35 cellular contexts compared by ENCODE assay signal in genomic region chr4:94014484-94015136, GRCh38.
"Had no signal": no experiment of that assay in that cellular context is flagged by ENCODE, and none has a peak within 500 bp of the region (broad histone marks: within the 10 kb centered on the region; RNA-seq: fewer than 3 reads in every experiment).

No MANE protein-coding gene starts in this region.

- H3K4me3 Mint-ChIP-seq: activated CD4-positive, alpha-beta memory T cell treated with anti-CD3 and anti-CD28 coated beads for 36 hours; activated CD4-positive, alpha-beta T cell treated with anti-CD3 and anti-CD28 coated beads for 36 hours; activated CD4-positive, alpha-beta T cell treated with anti-CD3 and anti-CD28 coated beads, Interleukin-2, amount 10 ng/mL, durations not matched to agents 24 days and 14 days; activated CD8-positive, alpha-beta memory T cell treated with anti-CD3 and anti-CD28 coated beads, Interleukin-2, amount 10 ng/mL, durations not matched to agents 7 days and 5 days; activated CD8-positive, alpha-beta T cell treated with anti-CD3 and anti-CD28 coated beads, Interleukin-2, amount 10 ng/mL, durations not matched to agents 7 days and 5 days; activated naive CD4-positive, alpha-beta T cell treated with anti-CD3 and anti-CD28 coated beads for 36 hours; activated naive CD4-positive, alpha-beta T cell treated with anti-CD3 and anti-CD28 coated beads, Interleukin-2, amount 50 U/mL, for 24 hours; activated naive CD8-positive, alpha-beta T cell treated with anti-CD3 and anti-CD28 coated beads for 36 hours; activated naive CD8-positive, alpha-beta T cell treated with anti-CD3 and anti-CD28 coated beads, Interleukin-2, amount 50 U/mL, for 24 hours; activated T-helper 1 cell treated with anti-CD3 and anti-CD28 coated beads, Interleukin-12 subunit alpha, Interleukin-12 subunit beta, Interleukin-2, Interleukin-4 antibody, amounts not matched to agents 30 ng/mL and 10 ng/mL and 1 ng/mL, durations not matched to agents 14 hours and 24 hours and 36 hours; T-helper 17 cell; T-helper 2 cell treated with Interferon-gamma antibody and Interleukin-4, amounts not matched to agents 5 μg/mL and 100 μg/mL, for 36 hours had no signal

- H3K27me3 ChIP-seq: adrenal gland, body of pancreas, esophagus squamous epithelium, gastroesophageal sphincter had no signal

- FAIRE-seq: colon, endometrium, endothelial cell of umbilical vein had no signal

- H3K36me3 Mint-ChIP-seq: activated CD4-positive, alpha-beta memory T cell treated with anti-CD3 and anti-CD28 coated beads for 36 hours; activated CD8-positive, alpha-beta memory T cell treated with anti-CD3 and anti-CD28 coated beads, Interleukin-2, amount 10 ng/mL, durations not matched to agents 7 days and 5 days; activated naive CD4-positive, alpha-beta T cell treated with anti-CD3 and anti-CD28 coated beads, Interleukin-2, amount 50 U/mL, for 24 hours; activated naive CD8-positive, alpha-beta T cell treated with anti-CD3 and anti-CD28 coated beads for 36 hours had no signal

- H3K4me1 ChIP-seq: adrenal gland, body of pancreas, esophagus squamous epithelium, gastroesophageal sphincter had no signal

- H3K27me3 Mint-ChIP-seq: activated CD4-positive, alpha-beta memory T cell treated with anti-CD3 and anti-CD28 coated beads for 36 hours; activated CD4-positive, alpha-beta T cell treated with anti-CD3 and anti-CD28 coated beads for 36 hours; activated CD4-positive, alpha-beta T cell treated with anti-CD3 and anti-CD28 coated beads, Interleukin-2, amount 10 ng/mL, durations not matched to agents 24 days and 14 days; activated CD8-positive, alpha-beta memory T cell treated with anti-CD3 and anti-CD28 coated beads, Interleukin-2, amount 10 ng/mL, durations not matched to agents 7 days and 5 days; activated naive CD4-positive, alpha-beta T cell treated with anti-CD3 and anti-CD28 coated beads, Interleukin-2, amount 50 U/mL, for 24 hours; activated naive CD8-positive, alpha-beta T cell treated with anti-CD3 and anti-CD28 coated beads for 36 hours; activated naive CD8-positive, alpha-beta T cell treated with anti-CD3 and anti-CD28 coated beads, Interleukin-2, amount 50 U/mL, for 24 hours; T-helper 17 cell had no signal

- H3K4me1 Mint-ChIP-seq: activated CD4-positive, alpha-beta T cell treated with anti-CD3 and anti-CD28 coated beads for 36 hours; activated CD4-positive, alpha-beta T cell treated with anti-CD3 and anti-CD28 coated beads, Interleukin-2, amount 10 ng/mL, durations not matched to agents 24 days and 14 days; activated CD8-positive, alpha-beta memory T cell treated with anti-CD3 and anti-CD28 coated beads, Interleukin-2, amount 10 ng/mL, durations not matched to agents 7 days and 5 days; activated naive CD4-positive, alpha-beta T cell treated with anti-CD3 and anti-CD28 coated beads, Interleukin-2, amount 50 U/mL, for 24 hours; activated naive CD8-positive, alpha-beta T cell treated with anti-CD3 and anti-CD28 coated beads for 36 hours; activated naive CD8-positive, alpha-beta T cell treated with anti-CD3 and anti-CD28 coated beads, Interleukin-2, amount 50 U/mL, for 24 hours; T-helper 17 cell had no signal

- H3K27ac Mint-ChIP-seq: activated CD4-positive, alpha-beta memory T cell treated with anti-CD3 and anti-CD28 coated beads for 36 hours; activated CD4-positive, alpha-beta T cell treated with anti-CD3 and anti-CD28 coated beads for 36 hours; activated CD4-positive, alpha-beta T cell treated with anti-CD3 and anti-CD28 coated beads, Interleukin-2, amount 10 ng/mL, durations not matched to agents 24 days and 14 days; activated CD8-positive, alpha-beta memory T cell treated with anti-CD3 and anti-CD28 coated beads, Interleukin-2, amount 10 ng/mL, durations not matched to agents 7 days and 5 days; activated CD8-positive, alpha-beta T cell treated with anti-CD3 and anti-CD28 coated beads, Interleukin-2, amount 10 ng/mL, durations not matched to agents 7 days and 5 days; activated naive CD4-positive, alpha-beta T cell treated with anti-CD3 and anti-CD28 coated beads for 36 hours; activated naive CD4-positive, alpha-beta T cell treated with anti-CD3 and anti-CD28 coated beads, Interleukin-2, amount 50 U/mL, for 24 hours; activated naive CD8-positive, alpha-beta T cell treated with anti-CD3 and anti-CD28 coated beads for 36 hours; activated naive CD8-positive, alpha-beta T cell treated with anti-CD3 and anti-CD28 coated beads, Interleukin-2, amount 50 U/mL, for 24 hours; activated T-helper 1 cell treated with anti-CD3 and anti-CD28 coated beads, Interleukin-12 subunit alpha, Interleukin-12 subunit beta, Interleukin-2, Interleukin-4 antibody, amounts not matched to agents 30 ng/mL and 10 ng/mL and 1 ng/mL, durations not matched to agents 14 hours and 24 hours and 36 hours; activated T-helper 2 cell treated with anti-CD3 and anti-CD28 coated beads, Interferon-gamma antibody, Interleukin-2, Interleukin-4, amounts not matched to agents 10 μg/mL and 5 μg/mL and 100 μg/mL, durations not matched to agents 14 hours and 24 hours and 36 hours; T-helper 17 cell; T-helper 2 cell treated with Interferon-gamma antibody and Interleukin-4, amounts not matched to agents 5 μg/mL and 100 μg/mL, for 36 hours had no signal

- H3K9me3 Mint-ChIP-seq: activated CD4-positive, alpha-beta T cell treated with anti-CD3 and anti-CD28 coated beads, Interleukin-2, amount 10 ng/mL, durations not matched to agents 24 days and 14 days; activated T-helper 1 cell treated with anti-CD3 and anti-CD28 coated beads, Interleukin-12 subunit alpha, Interleukin-12 subunit beta, Interleukin-2, Interleukin-4 antibody, amounts not matched to agents 30 ng/mL and 10 ng/mL and 1 ng/mL, durations not matched to agents 14 hours and 24 hours and 36 hours had no signal

- H3K36me3 ChIP-seq: adrenal gland, esophagus squamous epithelium, gastroesophageal sphincter had no signal

- H3K9me3 ChIP-seq: adrenal gland, body of pancreas, esophagus squamous epithelium, gastroesophageal sphincter had no signal

- ATAC-seq: activated CD4-positive, alpha-beta T cell treated with anti-CD3 and anti-CD28 coated beads for 36 hours; activated CD8-positive, alpha-beta memory T cell treated with anti-CD3 and anti-CD28 coated beads, Interleukin-2, amount 10 ng/mL, durations not matched to agents 7 days and 5 days; activated CD8-positive, alpha-beta T cell treated with anti-CD3 and anti-CD28 coated beads, Interleukin-2, amount 10 ng/mL, durations not matched to agents 7 days and 5 days; activated naive CD8-positive, alpha-beta T cell treated with anti-CD3 and anti-CD28 coated beads, Interleukin-2, amount 50 U/mL, for 24 hours; body of pancreas; gastroesophageal sphincter; T-helper 17 cell had no signal

- H3K27ac ChIP-seq: adrenal gland, body of pancreas, epithelial cell of prostate, esophagus squamous epithelium, gastroesophageal sphincter had no signal

- DNase-seq: activated CD4-positive, alpha-beta memory T cell treated with anti-CD3 and anti-CD28 coated beads for 36 hours; activated CD4-positive, alpha-beta T cell treated with anti-CD3 and anti-CD28 coated beads for 36 hours; activated CD4-positive, alpha-beta T cell treated with anti-CD3 and anti-CD28 coated beads, Interleukin-2, amount 10 ng/mL, durations not matched to agents 24 days and 14 days; activated CD4-positive, CD25-positive, alpha-beta regulatory T cell; activated CD4-positive, CD25-positive, alpha-beta regulatory T cell treated with anti-CD3 and anti-CD28 coated beads, Interleukin-2, amount 50 U/mL, for 72 hours; activated CD8-positive, alpha-beta memory T cell treated with anti-CD3 and anti-CD28 coated beads, Interleukin-2, amount 10 ng/mL, durations not matched to agents 7 days and 5 days; activated CD8-positive, alpha-beta memory T cell treated with anti-CD3 and anti-CD28 coated beads, Interleukin-2, amount 50 U/mL, for 4 hours; activated CD8-positive, alpha-beta T cell treated with anti-CD3 and anti-CD28 coated beads, Interleukin-2, amount 10 ng/mL, durations not matched to agents 7 days and 5 days; activated effector memory CD4-positive, alpha-beta T cell treated with anti-CD3 and anti-CD28 coated beads, Interleukin-2, amount 50 U/mL, for 16 hours; activated naive CD4-positive, alpha-beta T cell treated with anti-CD3 and anti-CD28 coated beads for 36 hours; activated naive CD8-positive, alpha-beta T cell treated with anti-CD3 and anti-CD28 coated beads for 36 hours; activated naive CD8-positive, alpha-beta T cell treated with anti-CD3 and anti-CD28 coated beads, Interleukin-2, amount 50 U/mL, for 24 hours; activated T-cell treated with anti-CD3 and anti-CD28 coated beads, Interleukin-2, amount 50 U/mL, for 1 hour; activated T-cell treated with anti-CD3 and anti-CD28 coated beads, Interleukin-2, amount 50 U/mL, for 48 hours; adrenal gland; amygdala; aorta; body of pancreas; caudate nucleus; effector CD8-positive, alpha-beta T cell; esophagus squamous epithelium; foreskin melanocyte; head of caudate nucleus; T-helper 1 cell; T-helper 17 cell; T1000 had no signal

- H3K4me3 ChIP-seq: adrenal gland, body of pancreas, esophagus squamous epithelium, gastroesophageal sphincter had no signal
